ENCODE assay signal across 8 cellular contexts in the genomic region with DNA sequence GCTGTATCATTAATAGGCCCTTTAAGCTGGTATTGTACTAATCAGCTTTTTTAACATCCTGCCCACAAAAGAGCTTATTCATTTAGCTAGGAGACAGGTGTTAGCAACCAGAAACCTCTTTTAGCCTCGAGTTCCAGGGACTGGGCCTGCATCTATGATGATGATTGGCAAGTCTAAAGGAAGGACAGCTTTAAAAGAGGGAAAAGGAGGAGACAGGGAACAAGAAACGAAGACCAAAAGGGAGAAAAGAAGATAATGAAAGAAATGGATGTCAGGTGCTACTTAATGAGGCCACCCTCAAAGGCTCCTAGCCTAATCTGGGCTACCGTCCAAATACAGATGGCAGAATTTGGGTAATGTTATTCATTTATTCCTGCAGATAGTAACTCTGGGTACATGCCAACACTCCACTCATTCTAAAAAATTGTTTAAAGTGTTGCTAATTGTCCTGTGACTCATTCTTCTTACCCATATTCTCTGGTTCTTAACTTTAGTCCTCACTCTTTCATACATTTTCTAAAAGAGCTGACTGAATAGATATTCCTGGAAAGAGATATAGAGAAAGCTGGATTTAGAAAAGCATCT. TPM values are rescaled to one million over a fixed set of nuclear protein-coding genes. Genes with fewer than 3 reads are reported as not detected.
DNase-seq lines count a peak whose midpoint lies in the region; ATAC-seq and TF ChIP-seq lines count a peak whose summit lies in the region.

No MANE protein-coding gene starts in this region.

- peaks cover 4% of the 10 kb centered on the region for H3K36me3 Mint-ChIP-seq in activated T-cell treated with anti-CD3 and anti-CD28 coated beads, Interleukin-2, amount 50 U/mL, for 24 hours (ENCODE audit: low read depth)

- intact Hi-C loops in colonic mucosa (cut with DNase I): no loop called here

- peak overlapping the region; percentile 20 for H3K4me3 Mint-ChIP-seq in activated T-cell treated with anti-CD3 and anti-CD28 coated beads, Interleukin-2, amount 50 U/mL, for 24 hours
- H3K4me3 Mint-ChIP-seq in stimulated activated naive CD8-positive, alpha-beta T cell treated with anti-CD3 and anti-CD28 coated beads, Interleukin-15, amount 100 ng/mL, for 72 hours: peak overlapping the region; percentile 53 to 74

- H3K4me3 ChIP-seq in colonic mucosa: no peak overlapping the region

- ATAC-seq in stimulated activated naive CD8-positive, alpha-beta T cell treated with anti-CD3 and anti-CD28 coated beads, Interleukin-15, amount 100 ng/mL, for 72 hours: peak; percentile 81

- no peaks in the 10 kb centered on the region for H3K27me3 Mint-ChIP-seq in activated T-cell treated with anti-CD3 and anti-CD28 coated beads, Interleukin-2, amount 50 U/mL, for 24 hours
- H3K27me3 Mint-ChIP-seq in stimulated activated naive CD8-positive, alpha-beta T cell treated with anti-CD3 and anti-CD28 coated beads, Interleukin-15, amount 100 ng/mL, for 72 hours: no peaks in the 10 kb centered on the region

- H3K36me3 ChIP-seq in colonic mucosa: no peaks in the 10 kb centered on the region

- no peak overlapping the region for H3K9ac ChIP-seq in colonic mucosa (ENCODE audit: low read depth in 2 of 2, low read length in 2 of 2)

- H3K27me3 ChIP-seq in colonic mucosa: no peaks in the 10 kb centered on the region

- H3K27ac ChIP-seq in colonic mucosa: peak overlapping the region; percentile 13

- DNase-seq in activated T-cell treated with anti-CD3 and anti-CD28 coated beads, Interleukin-2, amount 50 U/mL, for 24 hours: no peak
- DNase-seq in activated T-cell treated with anti-CD3 and anti-CD28 coated beads for 4 hours (no peak), NCI-H774 (lab: John Stamatoyannopoulos, UW) (peak; percentile 69), colonic mucosa (no peak), iPS-NIHi7 (ENCODE audit: extremely low spot score) (no peak)
- DNase-seq in stimulated activated naive CD8-positive, alpha-beta T cell treated with anti-CD3 and anti-CD28 coated beads, Interleukin-15, amount 100 ng/mL, for 72 hours: no peak
- DNase-seq in activated effector memory CD4-positive, alpha-beta T cell treated with Interleukin-2 at 50 U/mL for 16 hours: no peak
- DNase-seq in activated CD8-positive, alpha-beta memory T cell treated with anti-CD3 and anti-CD28 coated beads, Interleukin-2, amount 50 U/mL, for 4 hours: no peak

- H3K9me3 ChIP-seq in colonic mucosa: no peaks in the 10 kb centered on the region

- H3K4me1 Mint-ChIP-seq in activated T-cell treated with anti-CD3 and anti-CD28 coated beads, Interleukin-2, amount 50 U/mL, for 24 hours (ENCODE audit: low read depth): peaks cover 88% of the 10 kb centered on the region
- peaks cover 81% of the 10 kb centered on the region for H3K4me1 Mint-ChIP-seq in stimulated activated naive CD8-positive, alpha-beta T cell treated with anti-CD3 and anti-CD28 coated beads, Interleukin-15, amount 100 ng/mL, for 72 hours

- H3K4me1 ChIP-seq in colonic mucosa: peaks cover 13% of the 10 kb centered on the region

- H3K27ac Mint-ChIP-seq in activated T-cell treated with anti-CD3 and anti-CD28 coated beads, Interleukin-2, amount 50 U/mL, for 24 hours: peak overlapping the region; percentile 95
- peak overlapping the region in 1 of 2 donors; percentile 10 for H3K27ac Mint-ChIP-seq in stimulated activated naive CD8-positive, alpha-beta T cell treated with anti-CD3 and anti-CD28 coated beads, Interleukin-15, amount 100 ng/mL, for 72 hours

- no peaks in the 10 kb centered on the region for H3K9me3 Mint-ChIP-seq in activated T-cell treated with anti-CD3 and anti-CD28 coated beads, Interleukin-2, amount 50 U/mL, for 24 hours
- H3K9me3 Mint-ChIP-seq in stimulated activated naive CD8-positive, alpha-beta T cell treated with anti-CD3 and anti-CD28 coated beads, Interleukin-15, amount 100 ng/mL, for 72 hours: no peaks in the 10 kb centered on the region

- TF ChIP-seq CTCF in colonic mucosa (IDR thresholded peaks at IDR 0.05): no peak

RNA-seq across cellular contexts. Expression of a gene that starts 18.7 kb away (rescaled TPM):
- 10 to 100 TPM; 48.4 to 82.5 TPM for total RNA-seq in colonic mucosa

RNA-seq across cellular contexts. Expression of a gene that starts 37.5 kb away (rescaled TPM):
- 10 to 100 TPM in 1 of 2 donors, 1 to 10 TPM in 1; 6.1 to 17.3 TPM for total RNA-seq in colonic mucosa

RNA-seq across cellular contexts. Expression of a gene that starts 39.2 kb away (rescaled TPM):
- total RNA-seq in colonic mucosa: not detected

RNA-seq across cellular contexts. Expression of a gene that starts 59.9 kb away (rescaled TPM):
- total RNA-seq in colonic mucosa: 10 to 100 TPM in 1 of 2 donors, 1 to 10 TPM in 1; 9.1 to 18.5 TPM
